9 cellular contexts compared by ENCODE assay signal in the genomic region with DNA sequence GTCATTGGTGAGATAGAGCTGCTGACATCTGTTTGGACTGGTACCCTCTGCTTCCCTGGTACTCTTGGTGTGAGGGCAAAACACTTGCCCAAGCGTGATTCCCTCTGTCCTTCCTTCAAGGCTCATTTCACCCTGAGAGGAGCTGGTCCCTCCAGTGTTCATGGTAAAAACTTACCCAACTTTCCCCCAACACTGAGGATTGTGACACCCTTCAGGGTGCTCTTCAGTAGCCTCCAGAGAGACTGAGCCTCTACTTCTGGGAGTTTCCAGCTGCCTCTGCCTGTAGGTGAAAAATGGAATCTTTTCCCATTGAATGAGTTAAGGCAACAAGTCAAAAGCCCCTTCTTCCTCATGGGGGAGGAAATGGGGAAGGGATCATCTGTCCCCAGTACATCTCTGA. TPM values are rescaled to one million over a fixed set of nuclear protein-coding genes. Genes with fewer than 3 reads are reported as not detected.
"Had no signal": no experiment of that assay in that cellular context is flagged by ENCODE, and none has a peak within 500 bp of the region (broad histone marks: within the 10 kb centered on the region; RNA-seq: fewer than 3 reads in every experiment).

No MANE protein-coding gene starts in this region.

- FAIRE-seq: HepG2, HTR-8/SVneo had no signal

- H3K27ac ChIP-seq: HL-60, KMS-11 had no signal

- DNase-seq: IMR-90, KBM-7, KG1 had no signal

- H3K4me2 ChIP-seq: KMS-11 had no signal

- H3K9ac ChIP-seq: KMS-11 had no signal

- ATAC-seq: HepG2 had no signal

RNA-seq across cellular contexts. Expression of a gene that starts 9.6 kb away (rescaled TPM):
- total RNA-seq: HepG2, HT-29 had no signal
- polyA plus RNA-seq: HepG2, IgD-negative memory B cell had no signal
